Comparison of ENCODE assay signal across 15 cellular contexts in the genomic region with DNA sequence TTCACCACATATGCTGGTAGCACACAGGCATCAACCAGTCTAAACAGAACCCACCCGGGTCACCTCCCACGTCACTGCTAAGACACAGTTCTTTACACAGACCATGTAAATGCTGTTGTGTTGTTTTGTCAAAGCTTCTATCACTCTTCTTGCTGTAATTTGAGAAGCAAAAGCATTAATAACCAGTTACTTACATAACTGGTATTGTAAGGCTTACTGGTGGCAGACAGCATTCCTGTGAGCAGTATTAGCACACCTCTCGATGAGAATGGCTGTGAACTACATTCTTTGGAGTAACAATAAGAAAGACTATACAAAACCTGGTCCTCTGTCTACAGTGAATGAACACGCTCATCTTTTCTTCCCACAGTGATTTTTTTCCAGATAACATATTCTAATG.
DNase-seq lines count a peak whose midpoint lies in the region; ATAC-seq and TF ChIP-seq lines count a peak whose summit lies in the region.
"Had no signal": no experiment of that assay in that cellular context is flagged by ENCODE, and none has a peak within 500 bp of the region (broad histone marks: within the 10 kb centered on the region; RNA-seq: fewer than 3 reads in every experiment).

No MANE protein-coding gene starts in this region.

- no peak overlapping the region for H3K4me3 ChIP-seq in PC-9
- no peak overlapping the region for H3K4me3 ChIP-seq in epithelial cell of esophagus (ENCODE audit: low read length)
- H3K4me3 ChIP-seq: GM23338 had no signal

- no TSS peak for BruUV-seq in PC-9 (replicated peaks; lab: Mats Ljungman, UMichigan)

- no peak for ATAC-seq in GM18907 (IDR thresholded peaks at IDR 0.05; ENCODE audit: unreplicated experiment)
- ATAC-seq: GM23338 had no signal

- no peaks in the 10 kb centered on the region for H3K79me2 ChIP-seq in PC-9 (ENCODE audit: low read depth)

- TF ChIP-seq CTCF in PC-9 (conservative IDR thresholded peaks at IDR 0.05) (no peak), epithelial cell of esophagus (IDR thresholded peaks at IDR 0.05; ENCODE audit: insufficient read depth, low read depth, low read length, missing control alignments) (no peak), mesothelial cell of epicardium (IDR thresholded peaks at IDR 0.05; ENCODE audit: unreplicated experiment) (no peak), type B pancreatic cell (conservative IDR thresholded peaks at IDR 0.05) (no peak)

- H3K4me3 Mint-ChIP-seq in mesothelial cell of epicardium (no peak overlapping the region), type B pancreatic cell (peak overlapping the region; percentile 7)
- H3K4me3 Mint-ChIP-seq: CD8-positive, alpha-beta memory T cell; GM23338 had no signal

- peaks cover 4% of the 10 kb centered on the region; the same call in 1 of the 2 replicates for H3K9me2 ChIP-seq in PC-9 (ENCODE audit: insufficient read depth)

- peak overlapping the region; percentile 22 for H3K27ac Mint-ChIP-seq in mesothelial cell of epicardium
- peak overlapping the region; percentile 72 for H3K27ac Mint-ChIP-seq in type B pancreatic cell
- H3K27ac Mint-ChIP-seq: CD8-positive, alpha-beta memory T cell; GM23338 had no signal

- CTCF ChIA-PET in PC-9 (lab: Charles Lee), result no interaction called here

- H3K36me3 Mint-ChIP-seq in mesothelial cell of epicardium, result peaks cover 27% of the 10 kb centered on the region
- H3K36me3 Mint-ChIP-seq in type B pancreatic cell, result peaks cover 12% of the 10 kb centered on the region

- H3K27me3 Mint-ChIP-seq in mesothelial cell of epicardium (ENCODE audit: low read depth) (no peaks in the 10 kb centered on the region), type B pancreatic cell (no peaks in the 10 kb centered on the region)
- H3K27me3 Mint-ChIP-seq: CD8-positive, alpha-beta memory T cell had no signal

- H3K9me3 Mint-ChIP-seq in mesothelial cell of epicardium (peaks cover 35% of the 10 kb centered on the region), type B pancreatic cell (peaks cover 3% of the 10 kb centered on the region)

- H3K36me3 ChIP-seq in PC-9 (ENCODE audit: low read depth), result no peaks in the 10 kb centered on the region

- H2AFZ ChIP-seq in PC-9, result no peak overlapping the region
- H2AFZ ChIP-seq: GM23338 had no signal

- H3K9me3 ChIP-seq in PC-9 (ENCODE audit: insufficient read depth, low read depth), result no peaks in the 10 kb centered on the region

- H3K4me1 Mint-ChIP-seq in mesothelial cell of epicardium (peaks cover 17% of the 10 kb centered on the region), type B pancreatic cell (ENCODE audit: unreplicated experiment) (peaks cover 5% of the 10 kb centered on the region)
- H3K4me1 Mint-ChIP-seq: CD8-positive, alpha-beta memory T cell had no signal

- peaks cover 15% of the 10 kb centered on the region for H3F3A ChIP-seq in PC-9 (ENCODE audit: insufficient read depth, low read depth)

- peak; percentile 25 to 92 for DNase-seq in PC-9
- DNase-seq in epithelial cell of esophagus (ENCODE audit: low read depth), result peak; percentile 78
- no peak for DNase-seq in mesothelial cell of epicardium (ENCODE audit: low spot score in 2 of 2, unreplicated experiment in 2 of 2)
- DNase-seq in type B pancreatic cell (ENCODE audit: extremely low spot score, unreplicated experiment), result no peak
- DNase-seq in cerebellar nuclear complex (lab: John Stamatoyannopoulos, UW), result no peak
- DNase-seq in activated CD4-positive, alpha-beta T cell treated with anti-CD3 and anti-CD28 coated beads for 4 hours, result no peak
- DNase-seq: CD8-positive, alpha-beta memory T cell; KG1; NCI-H1092 treated with DMSO at 0.1 percent for 48 hours; NCI-H1694 treated with DMSO at 0.1 percent for 48 hours; NCI-H345; NCI-H748 treated with DMSO at 0.1 percent for 48 hours had no signal

- H3K27ac ChIP-seq in PC-9, result peak overlapping the region; percentile 15
- H3K27ac ChIP-seq: HL-60 had no signal

- peak overlapping the region; percentile 17 for H3K4me2 ChIP-seq in PC-9
- H3K4me2 ChIP-seq: GM23338 had no signal

- no peaks in the 10 kb centered on the region for H4K20me1 ChIP-seq in PC-9 (ENCODE audit: insufficient read depth)

- POLR2A ChIA-PET in PC-9 (lab: Charles Lee; ENCODE audit: unreplicated experiment), result interaction anchor here (0.6 kb wide), 1 partner anchor 50 kb away, joined by 4 read pairs; no protein-coding TSS in a partner anchor

- no peaks in the 10 kb centered on the region for H3K27me3 ChIP-seq in PC-9 (ENCODE audit: insufficient read depth, low read depth)

- intact Hi-C loops in PC-9 (cut with micrococcal nuclease; ENCODE audit: unreplicated experiment), result loop anchor here (2.0 kb wide), 1 partner anchor 46 kb away; no protein-coding TSS in a partner anchor

- H3K4me1 ChIP-seq in PC-9 (replicated peaks; ENCODE audit: insufficient read depth), result peaks cover 24% of the 10 kb centered on the region

Comparison
In these comparisons a context has a peak if more than half of its experiments do, and no peak if none do; other contexts are left out.
1. DNase-seq: peak in PC-9 (2 of 2) and epithelial cell of esophagus (single experiment); none in mesothelial cell of epicardium (0 of 2), type B pancreatic cell (single experiment), cerebellar nuclear complex (0 of 2) and activated CD4-positive, alpha-beta T cell treated with anti-CD3 and anti-CD28 coated beads for 4 hours (0 of 2).